27 cellular contexts compared by ENCODE assay signal in the genomic region with DNA sequence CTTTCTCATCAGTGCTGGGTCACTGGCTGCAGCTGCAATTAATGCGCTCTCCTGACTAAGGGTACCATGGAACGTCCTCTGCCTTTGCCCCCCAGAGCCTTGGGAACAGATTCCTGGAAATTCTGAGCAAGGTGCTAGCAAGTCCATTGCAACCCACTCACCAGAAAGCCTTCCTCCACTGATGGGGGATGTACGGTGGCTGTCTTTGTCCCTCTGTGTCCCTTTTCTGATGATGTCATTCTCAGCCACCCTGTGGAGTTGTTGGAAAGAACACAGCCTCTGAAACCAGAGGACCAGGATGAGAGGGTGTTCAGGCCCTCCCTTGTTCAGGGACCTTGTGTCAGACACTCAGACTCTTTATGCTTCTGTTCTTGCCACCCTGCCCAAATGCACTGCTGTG.
"Had no signal": no experiment of that assay in that cellular context is flagged by ENCODE, and none has a peak within 500 bp of the region (broad histone marks: within the 10 kb centered on the region; RNA-seq: fewer than 3 reads in every experiment).

No MANE protein-coding gene starts in this region.

- H3K4me3 Mint-ChIP-seq: activated CD8-positive, alpha-beta T cell treated with anti-CD3 and anti-CD28 coated beads, Interleukin-2, amount 10 ng/mL, durations not matched to agents 7 days and 5 days; activated T-helper 1 cell treated with anti-CD3 and anti-CD28 coated beads, Interleukin-12 subunit alpha, Interleukin-12 subunit beta, Interleukin-2, Interleukin-4 antibody, amounts not matched to agents 30 ng/mL and 10 ng/mL and 1 ng/mL, durations not matched to agents 14 hours and 24 hours and 36 hours; brain; natural killer cell; T-cell had no signal

- DNase-seq: activated CD4-positive, alpha-beta T cell treated with anti-CD3 and anti-CD28 coated beads, Interleukin-2, amount 50 U/mL, for 1 hour; activated CD4-positive, CD25-positive, alpha-beta regulatory T cell treated with anti-CD3 and anti-CD28 coated beads, Interleukin-2, amount 50 U/mL, for 72 hours; activated CD8-positive, alpha-beta T cell treated with anti-CD3 and anti-CD28 coated beads, Interleukin-2, amount 10 ng/mL, durations not matched to agents 7 days and 5 days; activated gamma-delta T cell; activated naive CD4-positive, alpha-beta T cell treated with anti-CD3 and anti-CD28 coated beads, Interleukin-2, amount 50 U/mL, for 16 hours; anterior cingulate cortex; central memory CD4-positive, alpha-beta T cell; dermis blood vessel endothelial cell; effector CD8-positive, alpha-beta T cell; hypothalamus; left ventricle myocardium superior; mammary epithelial cell; midbrain; natural killer cell; ovary; stimulated activated CD4-positive, alpha-beta T cell treated with anti-CD3 and anti-CD28 coated beads, Interleukin-1b, Interleukin-23, amount 100 ng/mL, for 48 hours; T-cell; testis; upper lobe of right lung; WERI-Rb-1 had no signal

- H3K9me3 ChIP-seq: ovary, prostate gland, right atrium auricular region, testis, upper lobe of right lung had no signal

- H3K4me1 ChIP-seq: prostate gland, testis, upper lobe of right lung had no signal

- H3K4me1 Mint-ChIP-seq: natural killer cell had no signal

- H3K27me3 Mint-ChIP-seq: brain had no signal

- H3K9me3 Mint-ChIP-seq: activated T-helper 1 cell treated with anti-CD3 and anti-CD28 coated beads, Interleukin-12 subunit alpha, Interleukin-12 subunit beta, Interleukin-2, Interleukin-4 antibody, amounts not matched to agents 30 ng/mL and 10 ng/mL and 1 ng/mL, durations not matched to agents 14 hours and 24 hours and 36 hours; brain; natural killer cell; T-cell had no signal

- H3K27ac ChIP-seq: ovary, prostate gland, testis, upper lobe of right lung, WERI-Rb-1 had no signal

- H3K27me3 ChIP-seq: ovary, right atrium auricular region, testis, upper lobe of right lung had no signal

- H3K36me3 Mint-ChIP-seq: brain, natural killer cell, T-cell had no signal

- H3K36me3 ChIP-seq: ovary, prostate gland, right atrium auricular region, upper lobe of right lung, WERI-Rb-1 had no signal

- H3K4me3 ChIP-seq: ovary, prostate gland, right atrium auricular region, testis, upper lobe of right lung had no signal

- H3K27ac Mint-ChIP-seq: activated CD8-positive, alpha-beta T cell treated with anti-CD3 and anti-CD28 coated beads, Interleukin-2, amount 10 ng/mL, durations not matched to agents 7 days and 5 days; activated T-helper 1 cell treated with anti-CD3 and anti-CD28 coated beads, Interleukin-12 subunit alpha, Interleukin-12 subunit beta, Interleukin-2, Interleukin-4 antibody, amounts not matched to agents 30 ng/mL and 10 ng/mL and 1 ng/mL, durations not matched to agents 14 hours and 24 hours and 36 hours; natural killer cell; T-cell had no signal

- FAIRE-seq: frontal cortex, islet of Langerhans, TTC549 had no signal
